Comparison of ENCODE assay signal across 24 cellular contexts in the genomic region with DNA sequence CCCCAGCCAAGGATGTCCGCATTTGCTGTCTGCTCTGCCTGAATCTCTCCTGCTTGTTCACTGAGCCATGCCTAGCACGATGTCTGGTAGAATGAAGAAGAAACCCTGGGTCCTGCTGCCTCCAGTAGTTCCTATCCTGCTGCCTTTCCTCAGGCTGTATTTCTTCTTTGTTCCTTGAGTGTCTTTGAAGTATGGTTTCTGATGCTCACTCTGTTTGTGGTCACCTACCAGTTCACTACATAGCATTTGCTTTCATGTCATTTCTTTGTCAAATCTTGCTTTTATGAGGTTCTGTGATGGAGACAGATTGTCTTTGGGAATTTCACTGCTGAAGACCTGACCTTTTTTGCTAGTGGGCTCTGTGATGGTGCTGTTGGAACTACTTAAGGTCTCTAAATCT. TPM values are rescaled to one million over a fixed set of nuclear protein-coding genes. Genes with fewer than 3 reads are reported as not detected.
DNase-seq lines count a peak whose midpoint lies in the region; ATAC-seq, FAIRE-seq and TF ChIP-seq lines count a peak whose summit lies in the region.
"Had no signal": no experiment of that assay in that cellular context is flagged by ENCODE, and none has a peak within 500 bp of the region (broad histone marks: within the 10 kb centered on the region; RNA-seq: fewer than 3 reads in every experiment).

No MANE protein-coding gene starts in this region.

- H3K79me2 ChIP-seq in Loucy (ENCODE audit: insufficient read depth, low read length) (peaks cover 99% of the 10 kb centered on the region), H1 (ENCODE audit: control insufficient read depth in 1 of 2, insufficient read depth in 2 of 2, low read length in 2 of 2) (peaks cover 72 to 100% of the 10 kb centered on the region in 2 experiments)

- H2AK5ac ChIP-seq in H1 (ENCODE audit: low read depth, low read length), result peak overlapping the region; percentile 94

- H3K27me3 ChIP-seq in Loucy (ENCODE audit: insufficient read depth, low read length, poor library complexity, severe bottlenecking) (no peaks in the 10 kb centered on the region), H1 (replicated peaks in 1 of 4; ENCODE audit: control insufficient read depth in 3 of 4, extremely low read depth in 1 of 4, insufficient read depth in 3 of 4, low read length in 3 of 4) (no peaks in the 10 kb centered on the region), skeletal muscle satellite cell (ENCODE audit: control insufficient read depth, insufficient read depth, low read length) (no peaks in the 10 kb centered on the region), spleen (replicated peaks in 1 of 7) (no peaks in the 10 kb centered on the region)
- H3K27me3 ChIP-seq: heart right ventricle had no signal

- H4K20me1 ChIP-seq in Loucy (ENCODE audit: insufficient read depth, low read length, poor library complexity, severe bottlenecking), result peaks cover 88% of the 10 kb centered on the region
- H4K20me1 ChIP-seq in H1 (replicated peaks in 1 of 2; ENCODE audit: control insufficient read depth in 1 of 2, insufficient read depth in 2 of 2, low read length in 2 of 2), result peaks cover 27 to 39% of the 10 kb centered on the region in 2 experiments

- peaks cover 4% of the 10 kb centered on the region; the same call in 1 of the 2 replicates for H3K23me2 ChIP-seq in H1 (ENCODE audit: low read depth, low read length)

- H3K4me1 ChIP-seq in Loucy (ENCODE audit: insufficient read depth, low read length, poor library complexity, severe bottlenecking) (peaks cover 66% of the 10 kb centered on the region), H1 (replicated peaks in 1 of 4; ENCODE audit: control insufficient read depth in 3 of 4, insufficient read depth in 4 of 4, low read length in 3 of 4) (peaks cover 13 to 25% (median 24%) of the 10 kb centered on the region in 4 experiments), skeletal muscle satellite cell (ENCODE audit: control insufficient read depth, insufficient read depth, low read length) (peaks cover 18% of the 10 kb centered on the region), spleen (peaks cover 0 to 24% (median 12%) of the 10 kb centered on the region in 6 donors)

- no peak for ATAC-seq in HG02938 (IDR thresholded peaks at IDR 0.05; ENCODE audit: unreplicated experiment)
- ATAC-seq: activated naive CD8-positive, alpha-beta T cell treated with anti-CD3 and anti-CD28 coated beads, Interleukin-2, amount 50 U/mL, for 24 hours; heart right ventricle; left cardiac atrium had no signal

- peaks cover 6% of the 10 kb centered on the region; the same call in 1 of the 2 replicates for H3K36me3 ChIP-seq in Loucy (ENCODE audit: insufficient read depth, low read length)
- H3K36me3 ChIP-seq in H1 (ENCODE audit: control insufficient read depth in 2 of 4, insufficient read depth in 4 of 4, low read length in 3 of 4), result peaks cover 0 to 9% (median 0%) of the 10 kb centered on the region in 4 experiments; a peak in 2 of 8 replicates
- peaks cover 8% of the 10 kb centered on the region for H3K36me3 ChIP-seq in skeletal muscle satellite cell (ENCODE audit: insufficient read depth, low read length)
- H3K36me3 ChIP-seq in spleen, result no peaks in the 10 kb centered on the region
- H3K36me3 ChIP-seq: heart right ventricle had no signal

- H2BK120ac ChIP-seq in H1 (replicated peaks; ENCODE audit: low read depth, low read length), result no peak overlapping the region

- peak overlapping the region; percentile 54; the same call in 1 of the 2 replicates for H3K18ac ChIP-seq in H1 (ENCODE audit: extremely low read depth, low read length)

- 60% methylated on average over 2 of the region's 2 CpGs; no CpG with 5 or more reads in 1 of the 2 experiments for WGBS in H1 (ENCODE audit: extremely low coverage in 1 of 2, insufficient coverage in 1 of 2, insufficient read length in 1 of 2, insufficient replicate concordance in 2 of 2, low coverage in 1 of 2, low lambda C conversion rate in 2 of 2, missing lambda C conversion rate in 1 of 2), 2 experiments
- 77 to 86% (median 82%) methylated on average over 2 of the region's 2 CpGs for WGBS in spleen, 5 donors

- no peak overlapping the region for H2BK20ac ChIP-seq in H1 (ENCODE audit: low read length)

- no peak overlapping the region for H3K56ac ChIP-seq in H1 (replicated peaks; ENCODE audit: insufficient read length, low read depth, low read length)

- H3K4me2 ChIP-seq in Loucy (ENCODE audit: low read depth, low read length, poor library complexity, severe bottlenecking) (peak overlapping the region; percentile 93), H1 (ENCODE audit: insufficient read depth in 1 of 2, low read depth in 2 of 2, low read length in 2 of 2) (peak overlapping the region; percentile 19 to 41; a peak in 3 of 4 replicates), skeletal muscle satellite cell (ENCODE audit: low read length) (peak overlapping the region; percentile 26)

- TF ChIP-seq CTCF in Loucy (conservative IDR thresholded peaks at IDR 0.05; ENCODE audit: low read length) (no peak), H1 (IDR thresholded peaks at IDR 0.05; ENCODE audit: control extremely low read depth in 1 of 3, insufficient read depth in 1 of 3, low read depth in 1 of 3, low read length in 3 of 3) (no peak), spleen (IDR thresholded peaks at IDR 0.05 in 8 of 11, conservative IDR thresholded peaks at IDR 0.05 in 3 of 11) (no peak)

- H4K5ac ChIP-seq in H1 (ENCODE audit: insufficient read length, low read depth, low read length), result no peak overlapping the region

- DNase-seq in G401 (ENCODE audit: low spot score) (peak; percentile 29), H1 (ENCODE audit: low read depth in 1 of 2, low spot score in 2 of 2) (no peak), spleen (no peak), NCI-H345 treated with DMSO at 0.1 percent for 48 hours (lab: John Stamatoyannopoulos, UW; ENCODE audit: unreplicated experiment) (no peak)
- DNase-seq: activated CD4-positive, alpha-beta T cell treated with anti-CD3 and anti-CD28 coated beads for 1 hour; activated gamma-delta T cell treated with Interleukin-2 at 50 U/mL for 16 hours; activated naive CD8-positive, alpha-beta T cell treated with anti-CD3 and anti-CD28 coated beads, Interleukin-2, amount 50 U/mL, for 24 hours; activated T-cell treated with anti-CD3 and anti-CD28 coated beads, Interleukin-2, amount 50 U/mL, for 24 hours; CD4-positive, alpha-beta T cell; effector CD8-positive, alpha-beta T cell; erythroblast; heart right ventricle; left cardiac atrium; NCI-H1105; NCI-H2029 treated with DMSO at 0.1 percent for 48 hours; NCI-H345; occipital lobe; SHP77 treated with DMSO at 0.1 percent for 48 hours; stimulated activated CD4-positive, alpha-beta T cell treated with anti-CD3 and anti-CD28 coated beads, Interleukin-2, amount 100 ng/mL, for 48 hours had no signal

- no peak overlapping the region for H3K14ac ChIP-seq in H1 (ENCODE audit: insufficient read length)

- H3F3A ChIP-seq in Loucy (ENCODE audit: low read depth), result no peaks in the 10 kb centered on the region

- H2BK12ac ChIP-seq in H1 (ENCODE audit: low read depth, low read length), result no peak overlapping the region

- intact Hi-C loops in spleen (cut with DNase I; ENCODE audit: low total_unique reads), result no loop called here

- H3K9me3 ChIP-seq in Loucy (ENCODE audit: insufficient read depth, low read depth, low read length), result no peaks in the 10 kb centered on the region
- H3K9me3 ChIP-seq in H1 (ENCODE audit: insufficient read depth in 2 of 2, low read depth in 1 of 2, low read length in 1 of 2), result no peaks in the 10 kb centered on the region
- no peaks in the 10 kb centered on the region for H3K9me3 ChIP-seq in skeletal muscle satellite cell (replicated peaks; ENCODE audit: low read length)
- no peaks in the 10 kb centered on the region for H3K9me3 ChIP-seq in spleen
- H3K9me3 ChIP-seq: heart right ventricle had no signal

- H3K4me3 ChIP-seq in Loucy (ENCODE audit: low read length, poor library complexity, severe bottlenecking) (peak overlapping the region; percentile 71), H1 (ENCODE audit: extremely low read depth in 1 of 4, insufficient read depth in 2 of 4, low read depth in 3 of 4, low read length in 4 of 4) (no peak overlapping the region), skeletal muscle satellite cell (ENCODE audit: low read length) (no peak overlapping the region), spleen (no peak overlapping the region)
- H3K4me3 ChIP-seq: heart right ventricle had no signal

- H3K79me1 ChIP-seq in H1 (ENCODE audit: low read depth, low read length), result peaks cover 10% of the 10 kb centered on the region

- no peaks in the 10 kb centered on the region for H3K9me2 ChIP-seq in Loucy (replicated peaks; ENCODE audit: low read depth, low read length)

- no peak for TF ChIP-seq RAD21 in H1 (IDR thresholded peaks at IDR 0.05 in 1 of 2, conservative IDR thresholded peaks at IDR 0.05 in 1 of 2; ENCODE audit: low read depth in 2 of 2, low read length in 2 of 2)

- CTCF ChIA-PET in H1 (lab: Charles Lee; ENCODE audit: partially characterized antibody), result no interaction called here

- H2AFZ ChIP-seq in Loucy (ENCODE audit: low read length) (no peak overlapping the region), H1 (ENCODE audit: low read length) (no peak overlapping the region)

- no peak overlapping the region for H3K4ac ChIP-seq in H1 (replicated peaks; ENCODE audit: insufficient read length, low read depth, low read length)

- no peak overlapping the region for H4K91ac ChIP-seq in H1 (replicated peaks; ENCODE audit: insufficient read length, low read length)

- no peak overlapping the region for H3K23ac ChIP-seq in H1 (ENCODE audit: insufficient read length)

- TF ChIP-seq EP300 in H1 (IDR thresholded peaks at IDR 0.05; ENCODE audit: borderline replicate concordance in 1 of 2, low read depth in 2 of 2, low read length in 2 of 2), result no peak

- no peak overlapping the region for H4K8ac ChIP-seq in H1 (ENCODE audit: extremely low read depth, insufficient read depth, low read length)

- H3K27ac ChIP-seq in H1 (ENCODE audit: low read depth, low read length) (no peak overlapping the region), spleen (no peak overlapping the region)
- H3K27ac ChIP-seq: heart right ventricle had no signal

- 0 out of 2 replicates have a peak overlapping the region, but pooled peaks have one; percentile 18 for H2BK15ac ChIP-seq in H1 (ENCODE audit: low read length)

- TF ChIP-seq POLR2A in H1 (IDR thresholded peaks at IDR 0.05; ENCODE audit: control extremely low read depth in 1 of 2, low read depth in 2 of 2, low read length in 2 of 2), result no peak
- no peak for TF ChIP-seq POLR2A in spleen (IDR thresholded peaks at IDR 0.05)

- H3K9ac ChIP-seq in Loucy (ENCODE audit: low read depth, low read length, poor library complexity, severe bottlenecking), result peak overlapping the region; percentile 47
- H3K9ac ChIP-seq in H1 (replicated peaks in 1 of 4; ENCODE audit: extremely low read depth in 1 of 4, low read depth in 3 of 4, low read length in 3 of 4), result peak overlapping the region in 1 of 4 experiments; percentile 32; a peak in 1 of 7 replicates
- no peak overlapping the region for H3K9ac ChIP-seq in skeletal muscle satellite cell (ENCODE audit: low read depth, low read length)

- in situ Hi-C loops in G401 (cut with HindIII; ENCODE audit: low sequenced_read_pairs), result no loop called here

- POLR2A ChIA-PET in H1 (lab: Charles Lee; ENCODE audit: partially characterized antibody), result interaction anchor here (1.3 kb wide), 1 partner anchor 11 kb away, joined by 4 read pairs; no protein-coding TSS in a partner anchor

- no peak for FAIRE-seq in H1 (lab: Jason Lieb, UNC)
- FAIRE-seq: GM18507, HTR-8/SVneo had no signal

- peak overlapping the region; percentile 60 for H2BK5ac ChIP-seq in H1 (ENCODE audit: low read depth, low read length)

RNA-seq across cellular contexts. Expression of a gene that starts 5.9 kb away (rescaled TPM):
- total RNA-seq in G401 (2014; rRNA removed; shearing (Covaris generic)), result 112 and 125 TPM in 2 replicates
- total RNA-seq in H1 (2021; fragmentation: NEBNext Ultra II Directional; extraction: Animal tissue kit (Norgen Biotek cat#: 25700)), result 102 and 103 TPM in 2 replicates
- polyA plus RNA-seq in H1 (2011; rRNA removed) (105 and 109 TPM in 2 replicates), spleen (10 to 100 TPM in 2 of 3 donors, 1 to 10 TPM in 1; 9.8 to 10.5 (median 10.4) TPM)
- polyA plus RNA-seq in H1 (2011; cell fraction: cytosol; rRNA removed), result 93.3 TPM
- polyA plus RNA-seq in H1 (2011; cell fraction: nucleus; rRNA removed), result 78.4 TPM
- polyA plus RNA-seq in H1 (2012, experiment 1 of 2), result 77.5 to 83.9 TPM (median 80.6 TPM) in 4 replicates
- 67.8 TPM for polyA plus RNA-seq in H1 (2012, experiment 2 of 2)
- polyA plus RNA-seq in H1 (2013, experiment 1 of 2), result 69.1 TPM
- polyA plus RNA-seq in H1 (2013, experiment 2 of 2), result 71.6 TPM
- polyA minus RNA-seq in H1 (2011; rRNA and poly(A)+ RNA removed), result 124 and 144 TPM in 2 replicates
- polyA minus RNA-seq in H1 (2011; cell fraction: cytosol; rRNA and poly(A)+ RNA removed), result 73.4 TPM
- polyA minus RNA-seq in H1 (2011; cell fraction: nucleus; rRNA and poly(A)+ RNA removed), result 64.7 TPM
- 114 and 129 TPM in 2 replicates for total RNA-seq in skeletal muscle satellite cell (2012; rRNA removed)
- total RNA-seq in spleen, result 10 to 100 TPM; 15.3 to 18.3 (median 16.5) TPM

Comparison
In these comparisons a context has a peak if more than half of its experiments do, and no peak if none do; other contexts are left out.
1. H3K4me2 ChIP-seq: peak in every context shown above with its lines; median percentile 93 in Loucy; 30 in H1; 26 in skeletal muscle satellite cell.